ENCODE assay signal across 8 cellular contexts in genomic region chr22:37166675-37167066, GRCh38. TPM values are rescaled to one million over a fixed set of nuclear protein-coding genes. Genes with fewer than 3 reads are reported as not detected.
A peak's percentile ranks its signal among the peaks of the same experiment; 100 is the strongest.
DNase-seq lines count a peak whose midpoint lies in the region; ATAC-seq and TF ChIP-seq lines count a peak whose summit lies in the region.

No MANE protein-coding gene starts in this region.

- intact Hi-C loops in right cardiac atrium (cut with DNase I) (loop anchor here in 3 of 4 donors (2.0 to 10.0 kb wide), 3 partner anchors 32 to 96 kb away; no protein-coding TSS in a partner anchor), sigmoid colon (cut with DNase I) (loop anchor here (1.0 kb wide), 1 partner anchor 33 kb away; no protein-coding TSS in a partner anchor)

- H3K27ac ChIP-seq in right cardiac atrium (ENCODE audit: low read length) (no peak overlapping the region), sigmoid colon (peak overlapping the region in 3 of 4 donors; percentile 5 to 24 (median 9))

- H3K27me3 ChIP-seq in right cardiac atrium (ENCODE audit: control insufficient read depth, insufficient read depth) (no peaks in the 10 kb centered on the region), sigmoid colon (no peaks in the 10 kb centered on the region)

- DNase-seq in DMS79 treated with DMSO at 0.1 percent for 48 hours (lab: John Stamatoyannopoulos, UW) (peak; percentile 2), LHCN-M2 (ENCODE audit: low read depth) (peak; percentile 51), T-helper 22 cell (ENCODE audit: low read depth) (peak; percentile 47), amniotic stem cell (lab: John Stamatoyannopoulos, UW) (peak; percentile 36), right cardiac atrium (peak; percentile 89 to 96 (median 95)), sigmoid colon (peak; percentile 93)

- 15% methylated on average over 13 of the region's 13 CpGs for WGBS in right cardiac atrium
- 7 to 17% methylated on average over 13 of the region's 13 CpGs for WGBS in sigmoid colon, 2 donors

- H3K4me1 ChIP-seq in right cardiac atrium (ENCODE audit: control insufficient read depth, insufficient read depth, low read length) (peaks cover 2% of the 10 kb centered on the region), sigmoid colon (peaks cover 0 to 7% (median 5%) of the 10 kb centered on the region in 4 donors)

- peak; percentile 89 to 92 (median 90) for TF ChIP-seq CTCF in sigmoid colon (IDR thresholded peaks at IDR 0.05)

- H3K4me3 ChIP-seq in right cardiac atrium (ENCODE audit: low read length) (no peak overlapping the region), sigmoid colon (no peak overlapping the region)

- H3K9me3 ChIP-seq in right cardiac atrium (ENCODE audit: control insufficient read depth, low read length) (no peaks in the 10 kb centered on the region), sigmoid colon (no peaks in the 10 kb centered on the region)

- ATAC-seq in right cardiac atrium (peak; percentile 90 to 92), GM21619 (IDR thresholded peaks at IDR 0.05; ENCODE audit: unreplicated experiment) (no peak), GM21717 (IDR thresholded peaks at IDR 0.05; ENCODE audit: unreplicated experiment) (no peak)

- TF ChIP-seq EP300 in sigmoid colon (IDR thresholded peaks at IDR 0.05), result no peak

- TF ChIP-seq POLR2A in sigmoid colon (IDR thresholded peaks at IDR 0.05), result no peak

- no peaks in the 10 kb centered on the region for H3K36me3 ChIP-seq in sigmoid colon

RNA-seq across cellular contexts. Expression of gene IL2RB, which starts 17.0 kb away (rescaled TPM):
- not detected in 2 replicates for total RNA-seq in LHCN-M2 (2014; rRNA removed)
- polyA plus RNA-seq in LHCN-M2 (2012), result not detected
- under 1 TPM; 0.63 to 0.97 (median 0.72) TPM for total RNA-seq in right cardiac atrium
- polyA plus RNA-seq in right cardiac atrium, result 0.32 TPM
- total RNA-seq in sigmoid colon, result under 1 TPM in 3 of 4 donors, not detected in 1; under 0.01 to 0.33 (median 0.14) TPM
- 1 to 10 TPM in 1 of 3 donors, under 1 TPM in 2; under 0.01 to 9.7 (median 0.46) TPM for polyA plus RNA-seq in sigmoid colon

RNA-seq across cellular contexts. Expression of gene C1QTNF6, which starts 21.4 kb away (rescaled TPM):
- total RNA-seq in LHCN-M2 (2014; rRNA removed) (2.2 and 3.2 TPM in 2 replicates), right cardiac atrium (1 to 10 TPM; 2.8 to 3.3 (median 2.8) TPM), sigmoid colon (1 to 10 TPM; 1.1 to 5.5 (median 1.6) TPM)
- polyA plus RNA-seq in LHCN-M2 (2012), result 1.5 TPM
- polyA plus RNA-seq in right cardiac atrium (2.0 TPM), sigmoid colon (10 to 100 TPM in 1 of 3 donors, 1 to 10 TPM in 2; 1.8 to 12.1 (median 1.8) TPM)

RNA-seq across cellular contexts. Expression of gene SSTR3, which starts 45.6 kb away (rescaled TPM):
- total RNA-seq in LHCN-M2 (2014; rRNA removed) (not detected in 2 replicates), right cardiac atrium (not detected), sigmoid colon (under 1 TPM in 1 of 4 donors, not detected in 3; 0.36 TPM)
- not detected for polyA plus RNA-seq in LHCN-M2 (2012)
- polyA plus RNA-seq in right cardiac atrium (not detected), sigmoid colon (1 to 10 TPM in 1 of 3 donors, not detected in 2; 1.7 TPM)

RNA-seq across cellular contexts. Expression of gene TMPRSS6, which starts 57.2 kb away (rescaled TPM):
- total RNA-seq in LHCN-M2 (2014; rRNA removed), result not detected in 2 replicates
- not detected for polyA plus RNA-seq in LHCN-M2 (2012)
- total RNA-seq in right cardiac atrium, result not detected
- not detected for polyA plus RNA-seq in right cardiac atrium
- not detected for total RNA-seq in sigmoid colon
- polyA plus RNA-seq in sigmoid colon, result 1 to 10 TPM in 1 of 3 donors, under 1 TPM in 1, not detected in 1; 0.79 to 1.8 TPM

Comparison
In these comparisons a context has a peak if more than half of its experiments do, and no peak if none do; other contexts are left out.
1. DNase-seq: peak in every context shown above with its lines; median percentile 95 in right cardiac atrium; 93 in sigmoid colon; 51 in LHCN-M2; 47 in T-helper 22 cell; 36 in amniotic stem cell; 2 in DMS79 treated with DMSO at 0.1 percent for 48 hours.
2. ATAC-seq: peak in right cardiac atrium (2 of 2); none in GM21619 (single experiment) and GM21717 (single experiment).